Comparison of ENCODE assay signal across 12 cellular contexts in the genomic region with DNA sequence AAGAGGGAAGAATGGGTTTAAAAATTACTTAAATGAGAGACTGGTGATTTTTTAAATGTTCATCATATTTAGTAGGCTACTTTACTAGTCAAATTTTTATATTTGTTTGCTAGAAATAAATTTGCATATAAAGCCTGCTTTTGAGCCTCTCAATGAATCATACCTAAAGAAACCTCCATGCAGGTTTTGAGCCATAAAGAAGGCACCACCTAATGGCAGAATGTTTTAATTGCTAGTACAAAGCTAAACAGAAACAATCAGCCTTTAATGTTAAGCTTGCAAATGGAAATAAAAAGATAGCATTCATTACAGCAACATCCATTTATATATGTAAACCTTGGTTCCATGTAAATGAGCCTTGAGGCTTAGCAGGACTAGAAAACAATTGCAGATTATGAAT.
A peak's percentile ranks its signal among the peaks of the same experiment; 100 is the strongest.
DNase-seq lines count a peak whose midpoint lies in the region; ATAC-seq, FAIRE-seq and TF ChIP-seq lines count a peak whose summit lies in the region.
"Had no signal": no experiment of that assay in that cellular context is flagged by ENCODE, and none has a peak within 500 bp of the region (broad histone marks: within the 10 kb centered on the region; RNA-seq: fewer than 3 reads in every experiment).

No MANE protein-coding gene starts in this region.

- no peak overlapping the region for H3K9ac ChIP-seq in astrocyte (ENCODE audit: low read length)
- H3K9ac ChIP-seq in mesenchymal stem cell (ENCODE audit: low read length) = no peak overlapping the region

- no peak for FAIRE-seq in astrocyte (lab: Jason Lieb, UNC)

- no peak overlapping the region for H3K23ac ChIP-seq in mesenchymal stem cell (ENCODE audit: low read length in 2 of 2)

- H3K27me3 ChIP-seq in astrocyte (ENCODE audit: insufficient read depth, low read length) (no peaks in the 10 kb centered on the region), mesenchymal stem cell (ENCODE audit: control insufficient read depth in 1 of 2, insufficient read depth in 1 of 2, low read length in 2 of 2) (no peaks in the 10 kb centered on the region)

- no peak overlapping the region for H3K27ac Mint-ChIP-seq in astrocyte (ENCODE audit: unreplicated experiment)
- H3K27ac Mint-ChIP-seq: activated CD4-positive, alpha-beta T cell treated with anti-CD3 and anti-CD28 coated beads for 36 hours; stimulated activated naive CD8-positive, alpha-beta T cell treated with anti-CD3 and anti-CD28 coated beads, Interleukin-15, amount 100 ng/mL, for 72 hours had no signal

- no peak overlapping the region for H4K91ac ChIP-seq in mesenchymal stem cell (ENCODE audit: low read length)

- no peaks in the 10 kb centered on the region for H3K9me3 ChIP-seq in astrocyte (ENCODE audit: insufficient read depth, low read depth, low read length)
- H3K9me3 ChIP-seq in mesenchymal stem cell (ENCODE audit: control insufficient read depth, low read length) = no peaks in the 10 kb centered on the region

- H3K4ac ChIP-seq in mesenchymal stem cell (ENCODE audit: low read depth in 1 of 2, low read length in 2 of 2) = no peak overlapping the region

- H3K79me2 ChIP-seq in astrocyte (ENCODE audit: insufficient read depth, low read length) = no peaks in the 10 kb centered on the region

- H3K4me1 ChIP-seq in astrocyte (ENCODE audit: insufficient read depth, low read length) (no peaks in the 10 kb centered on the region), mesenchymal stem cell (ENCODE audit: control insufficient read depth, insufficient read depth, low read depth, low read length) (no peaks in the 10 kb centered on the region)

- H4K20me1 ChIP-seq in astrocyte (ENCODE audit: insufficient read depth, low read length) = no peaks in the 10 kb centered on the region

- TF ChIP-seq CTCF in astrocyte (IDR thresholded peaks at IDR 0.05; ENCODE audit: insufficient read depth, low read depth, low read length) = peak; percentile 19
- no peak for TF ChIP-seq CTCF in omental fat pad (IDR thresholded peaks at IDR 0.05)

- no peak overlapping the region for H4K8ac ChIP-seq in mesenchymal stem cell (ENCODE audit: low read length)

- H3K27ac ChIP-seq in astrocyte (ENCODE audit: low read depth, low read length) = no peak overlapping the region
- H3K27ac ChIP-seq in mesenchymal stem cell (ENCODE audit: low read length, poor library complexity, severe bottlenecking) = no peak overlapping the region

- no peak overlapping the region for H3K14ac ChIP-seq in mesenchymal stem cell (ENCODE audit: low read length in 2 of 2)

- DNase-seq in DMS53 (lab: John Stamatoyannopoulos, UW) = peak; percentile 49
- no peak for DNase-seq in DMS53 treated with DMSO at 0.1 percent for 48 hours (lab: John Stamatoyannopoulos, UW; ENCODE audit: unreplicated experiment)
- peak; percentile 11 for DNase-seq in HT1080 (ENCODE audit: low read depth)
- peak; percentile 3 for DNase-seq in astrocyte (ENCODE audit: low read depth)
- peak; percentile 15 for DNase-seq in mesenchymal stem cell
- DNase-seq in omental fat pad (ENCODE audit: low spot score) = no peak
- no peak for DNase-seq in activated T-cell treated with anti-CD3 and anti-CD28 coated beads, Interleukin-2, amount 50 U/mL, for 48 hours
- DNase-seq: activated CD4-positive, alpha-beta T cell treated with anti-CD3 and anti-CD28 coated beads for 36 hours; anterior cingulate cortex; retina; stimulated activated naive CD8-positive, alpha-beta T cell treated with anti-CD3 and anti-CD28 coated beads, Interleukin-15, amount 100 ng/mL, for 72 hours had no signal

- H3K4me1 Mint-ChIP-seq in astrocyte (ENCODE audit: low read depth, unreplicated experiment) = no peaks in the 10 kb centered on the region
- H3K4me1 Mint-ChIP-seq: activated CD4-positive, alpha-beta T cell treated with anti-CD3 and anti-CD28 coated beads for 36 hours; stimulated activated naive CD8-positive, alpha-beta T cell treated with anti-CD3 and anti-CD28 coated beads, Interleukin-15, amount 100 ng/mL, for 72 hours had no signal

- H3K4me3 ChIP-seq in astrocyte (ENCODE audit: insufficient read depth, low read depth, low read length) (no peak overlapping the region), mesenchymal stem cell (ENCODE audit: insufficient read depth in 1 of 2, low read depth in 1 of 2, low read length in 2 of 2) (no peak overlapping the region)

- no peak for ATAC-seq in omental fat pad (ENCODE audit: low FRiP score)
- ATAC-seq in GM18517 (IDR thresholded peaks at IDR 0.05; ENCODE audit: unreplicated experiment) = no peak
- ATAC-seq: activated CD4-positive, alpha-beta T cell treated with anti-CD3 and anti-CD28 coated beads for 36 hours; stimulated activated naive CD8-positive, alpha-beta T cell treated with anti-CD3 and anti-CD28 coated beads, Interleukin-15, amount 100 ng/mL, for 72 hours had no signal

- no peak overlapping the region for H2BK5ac ChIP-seq in mesenchymal stem cell (ENCODE audit: low read depth, low read length, poor library complexity, severe bottlenecking)

- H2AFZ ChIP-seq in astrocyte (ENCODE audit: low read depth, low read length) (no peak overlapping the region), mesenchymal stem cell (ENCODE audit: low read depth, low read length) (no peak overlapping the region)

- H3K18ac ChIP-seq in mesenchymal stem cell (ENCODE audit: low read depth in 1 of 2, low read length in 2 of 2) = no peak overlapping the region

- H2BK15ac ChIP-seq in mesenchymal stem cell (ENCODE audit: low read depth, poor library complexity, severe bottlenecking) = no peak overlapping the region

- H3K4me3 Mint-ChIP-seq in astrocyte (ENCODE audit: unreplicated experiment) = no peak overlapping the region
- H3K4me3 Mint-ChIP-seq: activated CD4-positive, alpha-beta T cell treated with anti-CD3 and anti-CD28 coated beads for 36 hours; stimulated activated naive CD8-positive, alpha-beta T cell treated with anti-CD3 and anti-CD28 coated beads, Interleukin-15, amount 100 ng/mL, for 72 hours had no signal

- H2AK5ac ChIP-seq in mesenchymal stem cell (ENCODE audit: low read length, severe bottlenecking) = no peak overlapping the region

- no peaks in the 10 kb centered on the region for H3K79me1 ChIP-seq in mesenchymal stem cell (replicated peaks; ENCODE audit: low read length, poor library complexity, severe bottlenecking)

- H2BK120ac ChIP-seq in mesenchymal stem cell (ENCODE audit: low read depth, low read length) = no peak overlapping the region

- no peak overlapping the region for H2BK12ac ChIP-seq in mesenchymal stem cell (ENCODE audit: low read length in 2 of 2)

- H3K36me3 ChIP-seq in astrocyte (ENCODE audit: insufficient read depth, low read length) (no peaks in the 10 kb centered on the region), mesenchymal stem cell (ENCODE audit: control insufficient read depth in 1 of 2, insufficient read depth in 2 of 2, low read depth in 1 of 2, low read length in 2 of 2) (no peaks in the 10 kb centered on the region)

- no peaks in the 10 kb centered on the region for H3K36me3 Mint-ChIP-seq in astrocyte (ENCODE audit: low read depth, unreplicated experiment)

- H3K4me2 ChIP-seq in astrocyte (ENCODE audit: low read length) = no peak overlapping the region
- H3K4me2 ChIP-seq in mesenchymal stem cell (ENCODE audit: low read length, poor library complexity, severe bottlenecking) = no peak overlapping the region

- no peaks in the 10 kb centered on the region for H3K9me3 Mint-ChIP-seq in astrocyte (ENCODE audit: unreplicated experiment)
- H3K9me3 Mint-ChIP-seq: stimulated activated naive CD8-positive, alpha-beta T cell treated with anti-CD3 and anti-CD28 coated beads, Interleukin-15, amount 100 ng/mL, for 72 hours had no signal

- H3K27me3 Mint-ChIP-seq in astrocyte (ENCODE audit: low read depth, unreplicated experiment) = no peaks in the 10 kb centered on the region
- H3K27me3 Mint-ChIP-seq: activated CD4-positive, alpha-beta T cell treated with anti-CD3 and anti-CD28 coated beads for 36 hours; stimulated activated naive CD8-positive, alpha-beta T cell treated with anti-CD3 and anti-CD28 coated beads, Interleukin-15, amount 100 ng/mL, for 72 hours had no signal

Comparison
In these comparisons a context has a peak if more than half of its experiments do, and no peak if none do; other contexts are left out.
1. DNase-seq: peak in DMS53 (single experiment), HT1080 (single experiment), astrocyte (single experiment) and mesenchymal stem cell (single experiment); none in DMS53 treated with DMSO at 0.1 percent for 48 hours (single experiment), omental fat pad (single experiment) and activated T-cell treated with anti-CD3 and anti-CD28 coated beads, Interleukin-2, amount 50 U/mL, for 48 hours (0 of 2).